ENCODE assay signal across 12 cellular contexts in genomic region chrX:77342028-77342427, GRCh38.
"Had no signal": no experiment of that assay in that cellular context is flagged by ENCODE, and none has a peak within 500 bp of the region (broad histone marks: within the 10 kb centered on the region; RNA-seq: fewer than 3 reads in every experiment).

No MANE protein-coding gene starts in this region.

- DNase-seq: activated CD4-positive, alpha-beta T cell treated with anti-CD3 and anti-CD28 coated beads for 4 hours; activated CD8-positive, alpha-beta memory T cell treated with anti-CD3 and anti-CD28 coated beads, Interleukin-2, amount 50 U/mL, for 4 hours; activated CD8-positive, alpha-beta T cell treated with anti-CD3 and anti-CD28 coated beads for 36 hours; activated effector memory CD4-positive, alpha-beta T cell treated with anti-CD3 and anti-CD28 coated beads, Interleukin-2, amount 50 U/mL, for 16 hours; activated T-cell treated with anti-CD3 and anti-CD28 coated beads, Interleukin-2, amount 50 U/mL, for 48 hours; cortex of kidney; effector CD8-positive, alpha-beta T cell; T-helper 2 cell had no signal

- H3K27ac ChIP-seq: neural progenitor cell had no signal

- H3K27ac Mint-ChIP-seq: activated CD8-positive, alpha-beta T cell treated with anti-CD3 and anti-CD28 coated beads for 36 hours; activated naive CD4-positive, alpha-beta T cell treated with anti-CD3 and anti-CD28 coated beads, Interleukin-2, amount 50 U/mL, for 72 hours; neural progenitor cell; stimulated activated memory B cell treated with anti-CD40 and anti-IgM and Interleukin-4, amounts not matched to agents 10 μg/mL and 1 μg/mL and 100 μg/mL, for 72 hours; WTC11 had no signal

- H3K9me3 Mint-ChIP-seq: activated CD8-positive, alpha-beta T cell treated with anti-CD3 and anti-CD28 coated beads for 36 hours; activated naive CD4-positive, alpha-beta T cell treated with anti-CD3 and anti-CD28 coated beads, Interleukin-2, amount 50 U/mL, for 72 hours; neural progenitor cell; stimulated activated memory B cell treated with anti-CD40 and anti-IgM and Interleukin-4, amounts not matched to agents 10 μg/mL and 1 μg/mL and 100 μg/mL, for 72 hours; WTC11 had no signal

- H3K27me3 Mint-ChIP-seq: stimulated activated memory B cell treated with anti-CD40 and anti-IgM and Interleukin-4, amounts not matched to agents 10 μg/mL and 1 μg/mL and 100 μg/mL, for 72 hours had no signal

- H3K4me1 Mint-ChIP-seq: neural progenitor cell; stimulated activated memory B cell treated with anti-CD40 and anti-IgM and Interleukin-4, amounts not matched to agents 10 μg/mL and 1 μg/mL and 100 μg/mL, for 72 hours; WTC11 had no signal

- H3K4me3 ChIP-seq: neural progenitor cell had no signal

- H3K36me3 Mint-ChIP-seq: activated naive CD4-positive, alpha-beta T cell treated with anti-CD3 and anti-CD28 coated beads, Interleukin-2, amount 50 U/mL, for 72 hours; neural progenitor cell; stimulated activated memory B cell treated with anti-CD40 and anti-IgM and Interleukin-4, amounts not matched to agents 10 μg/mL and 1 μg/mL and 100 μg/mL, for 72 hours; WTC11 had no signal

- H3K4me3 Mint-ChIP-seq: activated CD8-positive, alpha-beta T cell treated with anti-CD3 and anti-CD28 coated beads for 36 hours; neural progenitor cell; stimulated activated memory B cell treated with anti-CD40 and anti-IgM and Interleukin-4, amounts not matched to agents 10 μg/mL and 1 μg/mL and 100 μg/mL, for 72 hours; WTC11 had no signal

- H3K4me1 ChIP-seq: neural progenitor cell had no signal

- ATAC-seq: activated CD8-positive, alpha-beta T cell treated with anti-CD3 and anti-CD28 coated beads for 36 hours; activated naive CD4-positive, alpha-beta T cell treated with anti-CD3 and anti-CD28 coated beads, Interleukin-2, amount 50 U/mL, for 72 hours; stimulated activated memory B cell treated with anti-CD40 and anti-IgM and Interleukin-4, amounts not matched to agents 10 μg/mL and 1 μg/mL and 100 μg/mL, for 72 hours; WTC11 had no signal

- H3K36me3 ChIP-seq: neural progenitor cell had no signal

- H3K27me3 ChIP-seq: neural progenitor cell had no signal
